ENCODE assay signal across 8 cellular contexts in genomic region chr13:110617326-110618072, GRCh38. TPM values are rescaled to one million over a fixed set of nuclear protein-coding genes. Genes with fewer than 3 reads are reported as not detected.
DNase-seq lines count a peak whose midpoint lies in the region; ATAC-seq and TF ChIP-seq lines count a peak whose summit lies in the region.

No MANE protein-coding gene starts in this region.

- H3K27ac ChIP-seq in HUES6 (ENCODE audit: low read depth, low read length) (peak overlapping the region; percentile 12; the same call in 1 of the 2 replicates), cingulate gyrus (ENCODE audit: low read depth, low read length) (peak overlapping the region; percentile 33)

- H3K4me3 Mint-ChIP-seq in mesothelial cell of epicardium, result peak overlapping the region; percentile 90

- peaks cover 6% of the 10 kb centered on the region for H3K9me3 Mint-ChIP-seq in mesothelial cell of epicardium

- peaks cover 1% of the 10 kb centered on the region for H3K36me3 Mint-ChIP-seq in mesothelial cell of epicardium

- DNase-seq in ACHN (peak; percentile 18), mesothelial cell of epicardium (ENCODE audit: low spot score in 2 of 2, unreplicated experiment in 2 of 2) (no peak), SW 1271 (lab: John Stamatoyannopoulos, UW) (no peak), NCI-H1436 treated with DMSO at 0.1 percent for 48 hours (lab: John Stamatoyannopoulos, UW) (no peak)

- no peaks in the 10 kb centered on the region for H3K27me3 ChIP-seq in HUES6 (ENCODE audit: control insufficient read depth, insufficient read depth, low read length)

- no peaks in the 10 kb centered on the region for H3K27me3 Mint-ChIP-seq in mesothelial cell of epicardium (ENCODE audit: low read depth)

- H3K4me1 Mint-ChIP-seq in mesothelial cell of epicardium, result peaks cover 31% of the 10 kb centered on the region

- no peaks in the 10 kb centered on the region for H3K9me3 ChIP-seq in HUES6 (ENCODE audit: control insufficient read depth, insufficient read depth, low read depth, low read length)

- ATAC-seq in HG03135 (IDR thresholded peaks at IDR 0.05; ENCODE audit: unreplicated experiment), result no peak
- no peak for ATAC-seq in GM21381 (IDR thresholded peaks at IDR 0.05; ENCODE audit: unreplicated experiment)

- peaks cover 5% of the 10 kb centered on the region; the same call in 1 of the 2 replicates for H3K36me3 ChIP-seq in HUES6 (ENCODE audit: control insufficient read depth, insufficient read depth, low read length)

- no peak for TF ChIP-seq CTCF in mesothelial cell of epicardium (IDR thresholded peaks at IDR 0.05; ENCODE audit: unreplicated experiment)

- in situ Hi-C loops in ACHN (cut with HindIII; ENCODE audit: low pct_ligation_motif_present, low pct_unique_long_range_greater_than_20kb, low sequenced_read_pairs), result no loop called here

- peak overlapping the region; percentile 94 for H3K4me3 ChIP-seq in HUES6 (ENCODE audit: low read depth, low read length)

- H3K27ac Mint-ChIP-seq in mesothelial cell of epicardium, result peak overlapping the region; percentile 84

- peaks cover 25% of the 10 kb centered on the region for H3K4me1 ChIP-seq in HUES6 (ENCODE audit: control insufficient read depth, insufficient read depth, low read length)

- peak overlapping the region; percentile 22 for H3K9ac ChIP-seq in HUES6 (ENCODE audit: low read length)

RNA-seq across cellular contexts. Expression of gene NAXD, which starts 2.2 kb away (rescaled TPM):
- 39.5 to 41.4 TPM (median 40.8 TPM) in 3 replicates for total RNA-seq in mesothelial cell of epicardium

RNA-seq across cellular contexts. Expression of gene RAB20, which starts 56.0 kb away (rescaled TPM):
- 8.9 to 10.2 TPM (median 9.6 TPM) in 3 replicates for total RNA-seq in mesothelial cell of epicardium
